ENCODE assay signal across 2 cellular contexts in genomic region chr1:151006331-151007052, GRCh38.
A peak's percentile ranks its signal among the peaks of the same experiment; 100 is the strongest.
TF ChIP-seq lines count a peak whose summit lies in the region.

MINDY1 (minus strand) TSS chr1:151006902; CDS start chr1:151002617, 4,285 bp downstream.

TF ChIP-seq in HEK293, 187 proteins besides CTCF, POLR2A, EP300 and RAD21 (continued from another document and continues in another):
- TF ChIP-seq ZBTB11 (tag by site-specific recombination; conservative IDR thresholded peaks at IDR 0.05; ENCODE audit: low read depth) (no peak), ZNF626 (tag by site-specific recombination; IDR thresholded peaks at IDR 0.05) (no peak), HIC1 (tag by site-specific recombination; IDR thresholded peaks at IDR 0.05) (peak; percentile 62; the same call in 1 of the 2 replicates), ZNF2 (tag by site-specific recombination; IDR thresholded peaks at IDR 0.05) (peak; percentile 25; the same call in 1 of the 2 replicates), ZBTB17 (tag by site-specific recombination; IDR thresholded peaks at IDR 0.05) (peak; percentile 97), ZNF416 (tag by site-specific recombination; IDR thresholded peaks at IDR 0.05) (no peak), ZNF341 (tag by site-specific recombination; IDR thresholded peaks at IDR 0.05; ENCODE audit: low read depth) (peak; percentile 49; the same call in 1 of the 2 replicates), IKZF3 (tag by site-specific recombination; IDR thresholded peaks at IDR 0.05) (peak; percentile 54), GLIS2 (tag by site-specific recombination; IDR thresholded peaks at IDR 0.05) (0 out of 2 replicates have a peak, but pooled peaks have one; percentile 16), ZNF335 (tag by site-specific recombination; conservative IDR thresholded peaks at IDR 0.05) (peak; percentile 62), ZNF596 (tag by site-specific recombination; IDR thresholded peaks at IDR 0.05) (peak; percentile 61; the same call in 1 of the 2 replicates), ZBTB48 (tag by site-specific recombination; IDR thresholded peaks at IDR 0.05) (peak; percentile 48; the same call in 1 of the 2 replicates), PRDM10 (tag by site-specific recombination; IDR thresholded peaks at IDR 0.05) (peak; percentile 21), ZSCAN4 (tag by site-specific recombination; IDR thresholded peaks at IDR 0.05) (no peak), ZBTB20 (tag by site-specific recombination; IDR thresholded peaks at IDR 0.05) (peak; percentile 53; the same call in 1 of the 2 replicates)

TF ChIP-seq in H1, 55 proteins besides CTCF, POLR2A, EP300 and RAD21 (continued from another document):
- no peak for TF ChIP-seq ATF3 (IDR thresholded peaks at IDR 0.05; ENCODE audit: insufficient read depth, low read depth, low read length)
- TF ChIP-seq CBX8 (IDR thresholded peaks at IDR 0.05; ENCODE audit: borderline replicate concordance, low read depth, low read length) = no peak
- peak; percentile 69 for TF ChIP-seq POLR2AphosphoS5 (IDR thresholded peaks at IDR 0.05; ENCODE audit: low read depth, low read length)
- no peak for TF ChIP-seq SP1 (IDR thresholded peaks at IDR 0.05; ENCODE audit: low read depth, low read length)
- no peak for TF ChIP-seq BACH1 (IDR thresholded peaks at IDR 0.05; ENCODE audit: low read length)
- TF ChIP-seq TBP (IDR thresholded peaks at IDR 0.05; ENCODE audit: low read depth, low read length) = no peak
- no peak for TF ChIP-seq CBX5 (IDR thresholded peaks at IDR 0.05; ENCODE audit: low read depth, low read length)
- TF ChIP-seq ATF2 (IDR thresholded peaks at IDR 0.05; ENCODE audit: low read length) = no peak
- TF ChIP-seq CHD2 (IDR thresholded peaks at IDR 0.05; ENCODE audit: low read length) = no peak
- no peak for TF ChIP-seq HDAC2 (IDR thresholded peaks at IDR 0.05; ENCODE audit: borderline replicate concordance in 1 of 2, low read depth in 2 of 2, low read length in 2 of 2)
- no peak for TF ChIP-seq USF2 (IDR thresholded peaks at IDR 0.05; ENCODE audit: low read length)
- TF ChIP-seq TAF1 (IDR thresholded peaks at IDR 0.05; ENCODE audit: low read depth, low read length) = peak; percentile 66
- peak; percentile 44 for TF ChIP-seq SAP30 (IDR thresholded peaks at IDR 0.05; ENCODE audit: insufficient read depth, insufficient replicate concordance, low read length)
- no peak for TF ChIP-seq E2F6 (IDR thresholded peaks at IDR 0.05)
- TF ChIP-seq EZH2 (IDR thresholded peaks at IDR 0.05; ENCODE audit: low read depth, low read length, severe bottlenecking) = no peak
- no peak for TF ChIP-seq ZNF274 (IDR thresholded peaks at IDR 0.05; ENCODE audit: borderline replicate concordance, extremely low read depth, low read length)
- no peak for TF ChIP-seq RFX5 (IDR thresholded peaks at IDR 0.05; ENCODE audit: borderline replicate concordance, low read depth, low read length)
- peak in 1 of 2 experiments; percentile 62; a peak in 1 of 4 replicates for TF ChIP-seq SIN3A (conservative IDR thresholded peaks at IDR 0.05 in 1 of 2, IDR thresholded peaks at IDR 0.05 in 1 of 2; ENCODE audit: low read depth in 1 of 2, low read length in 2 of 2)
- no peak for TF ChIP-seq FOSL1 (IDR thresholded peaks at IDR 0.05; ENCODE audit: insufficient read depth, low read depth, low read length)
- TF ChIP-seq RNF2 (IDR thresholded peaks at IDR 0.05; ENCODE audit: borderline replicate concordance, low read depth, low read length, missing control alignments, poor library complexity, severe bottlenecking) = no peak
- no peak for TF ChIP-seq BRCA1 (IDR thresholded peaks at IDR 0.05; ENCODE audit: low read depth, low read length)
- no peak for TF ChIP-seq GABPA (IDR thresholded peaks at IDR 0.05; ENCODE audit: borderline replicate concordance, insufficient read depth, low read length)
- TF ChIP-seq TAF7 (optimal IDR thresholded peaks at IDR 0.05; ENCODE audit: borderline replicate concordance, low read depth, low read length) = peak; percentile 18
- no peak for TF ChIP-seq POU5F1 (IDR thresholded peaks at IDR 0.05; ENCODE audit: low read depth, low read length)
